ENCODE assay signal across 8 cellular contexts in the genomic region with DNA sequence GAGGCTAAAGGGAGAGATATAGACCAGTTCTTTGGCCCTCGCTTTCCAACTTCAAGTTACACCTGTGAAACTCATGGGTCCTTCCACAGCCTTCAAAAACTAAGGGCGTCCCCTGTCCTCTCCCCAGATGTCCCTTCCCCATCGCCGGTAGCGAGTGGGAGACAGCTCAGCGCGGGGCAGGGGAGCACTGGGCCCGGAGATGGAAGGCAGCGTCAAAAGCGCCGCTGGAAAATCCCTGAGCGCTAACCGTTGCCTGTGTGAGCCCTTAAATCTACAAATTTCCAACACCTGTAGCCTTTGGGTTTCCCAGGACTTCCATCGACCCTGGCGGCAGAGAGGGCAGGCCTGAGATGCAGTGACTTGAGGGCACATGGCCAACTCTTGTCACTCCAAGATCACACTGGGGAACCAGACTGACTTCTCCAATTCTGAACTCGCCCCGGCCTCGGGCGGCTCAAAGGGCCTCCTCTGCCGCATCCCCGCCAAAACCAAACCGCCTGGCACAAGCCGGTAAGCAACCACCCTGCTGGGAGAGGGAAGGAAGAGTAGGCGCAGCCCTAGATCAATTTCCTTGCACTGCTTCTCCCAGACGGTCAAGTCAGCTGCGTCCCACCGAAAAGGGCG. TPM values are rescaled to one million over a fixed set of nuclear protein-coding genes. Genes with fewer than 3 reads are reported as not detected.
DNase-seq lines count a peak whose midpoint lies in the region; ATAC-seq and TF ChIP-seq lines count a peak whose summit lies in the region.

No MANE protein-coding gene starts in this region.

- no peak for ATAC-seq in CD4-positive, alpha-beta T cell (ENCODE audit: poor library complexity)
- ATAC-seq in HG03442 (IDR thresholded peaks at IDR 0.05; ENCODE audit: unreplicated experiment) (peak; percentile 4), foreskin keratinocyte (peak; percentile 8), GM18502 (IDR thresholded peaks at IDR 0.05; ENCODE audit: poor library complexity, unreplicated experiment) (no peak)

- no peaks in the 10 kb centered on the region for H3K9me3 ChIP-seq in CD4-positive, alpha-beta T cell (ENCODE audit: control insufficient read depth, low read length)
- H3K9me3 ChIP-seq in neuron (ENCODE audit: low read length) = no peaks in the 10 kb centered on the region

- peak in 2 of 10 experiments; percentile 5 to 7 for DNase-seq in CD4-positive, alpha-beta T cell
- DNase-seq in activated T-cell treated with anti-CD3 and anti-CD28 coated beads, Interleukin-2, amount 50 U/mL, for 24 hours = no peak
- peak; percentile 19 to 42 for DNase-seq in foreskin keratinocyte
- DNase-seq in glomerular visceral epithelial cell (ENCODE audit: extremely low spot score) = no peak
- DNase-seq in NCI-H748 (lab: John Stamatoyannopoulos, UW; ENCODE audit: unreplicated experiment) = no peak

- H3K9me3 Mint-ChIP-seq in CD4-positive, alpha-beta T cell = no peaks in the 10 kb centered on the region
- no peaks in the 10 kb centered on the region for H3K9me3 Mint-ChIP-seq in activated T-cell treated with anti-CD3 and anti-CD28 coated beads, Interleukin-2, amount 50 U/mL, for 24 hours

- H3K36me3 ChIP-seq in neuron (ENCODE audit: insufficient read depth, low read length) = no peaks in the 10 kb centered on the region

- H3K27me3 Mint-ChIP-seq in CD4-positive, alpha-beta T cell = peaks cover 34% of the 10 kb centered on the region
- H3K27me3 Mint-ChIP-seq in activated T-cell treated with anti-CD3 and anti-CD28 coated beads, Interleukin-2, amount 50 U/mL, for 24 hours = peaks cover 54% of the 10 kb centered on the region

- CTCF ChIA-PET in CD4-positive, alpha-beta T cell (lab: Charles Lee) = no interaction called here

- H3K4me3 Mint-ChIP-seq in CD4-positive, alpha-beta T cell = peak overlapping the region; percentile 77
- peak overlapping the region; percentile 60 for H3K4me3 Mint-ChIP-seq in activated T-cell treated with anti-CD3 and anti-CD28 coated beads, Interleukin-2, amount 50 U/mL, for 24 hours

- TF ChIP-seq CTCF in CD4-positive, alpha-beta T cell (IDR thresholded peaks at IDR 0.05) = no peak
- no peak for TF ChIP-seq CTCF in foreskin keratinocyte (conservative IDR thresholded peaks at IDR 0.05)

- no peak overlapping the region for H3K27ac ChIP-seq in CD4-positive, alpha-beta T cell (ENCODE audit: low read depth, low read length)
- no peak overlapping the region for H3K27ac ChIP-seq in foreskin keratinocyte

- intact Hi-C loops in CD4-positive, alpha-beta T cell (cut with DNase I, micrococcal nuclease) = loop anchor here (5.0 to 10.0 kb wide), 5 partner anchors 51 to 638 kb away; no protein-coding TSS in a partner anchor

- H3K36me3 Mint-ChIP-seq in CD4-positive, alpha-beta T cell (ENCODE audit: low read depth) = peaks cover 11% of the 10 kb centered on the region
- no peaks in the 10 kb centered on the region for H3K36me3 Mint-ChIP-seq in activated T-cell treated with anti-CD3 and anti-CD28 coated beads, Interleukin-2, amount 50 U/mL, for 24 hours (ENCODE audit: low read depth)

- H3K4me1 ChIP-seq in foreskin keratinocyte = peaks cover 7% of the 10 kb centered on the region
- peaks cover 27% of the 10 kb centered on the region for H3K4me1 ChIP-seq in neuron (ENCODE audit: insufficient read depth, low read length)

- POLR2A ChIA-PET in CD4-positive, alpha-beta T cell (lab: Charles Lee) = interaction anchor here (0.7 to 1.9 kb wide), 5 partner anchors 8 to 233 kb away, joined by 3 to 4 read pairs (median 3); no protein-coding TSS in a partner anchor

- no peak overlapping the region for H3K27ac Mint-ChIP-seq in CD4-positive, alpha-beta T cell
- H3K27ac Mint-ChIP-seq in activated T-cell treated with anti-CD3 and anti-CD28 coated beads, Interleukin-2, amount 50 U/mL, for 24 hours = no peak overlapping the region

- H2AFZ ChIP-seq in neuron (ENCODE audit: low read depth, low read length) = peak overlapping the region; percentile 52

- H3K4me1 Mint-ChIP-seq in CD4-positive, alpha-beta T cell (ENCODE audit: low read depth) = peaks cover 29% of the 10 kb centered on the region
- H3K4me1 Mint-ChIP-seq in activated T-cell treated with anti-CD3 and anti-CD28 coated beads, Interleukin-2, amount 50 U/mL, for 24 hours (ENCODE audit: low read depth) = peaks cover 26% of the 10 kb centered on the region

- peaks cover 33% of the 10 kb centered on the region for H3K27me3 ChIP-seq in CD4-positive, alpha-beta T cell (ENCODE audit: control insufficient read depth, insufficient read depth, low read length)
- H3K27me3 ChIP-seq in foreskin keratinocyte (no peaks in the 10 kb centered on the region), neuron (ENCODE audit: insufficient read depth, low read length) (peaks cover 67% of the 10 kb centered on the region)

- H3K4me3 ChIP-seq in neuron (ENCODE audit: low read length) = peak overlapping the region; percentile 48

RNA-seq across cellular contexts. Expression of a gene that starts 0.9 kb away (rescaled TPM):
- 1 to 10 TPM; 4.2 to 5.4 TPM for total RNA-seq in CD4-positive, alpha-beta T cell
- 23.3 and 47.3 TPM in 2 replicates for total RNA-seq in foreskin keratinocyte
- 13.0 and 28.2 TPM in 2 replicates for polyA plus RNA-seq in foreskin keratinocyte

Comparison
In these comparisons a context has a peak if more than half of its experiments do, and no peak if none do; other contexts are left out.
1. ATAC-seq: peak in HG03442 (single experiment) and foreskin keratinocyte (single experiment); none in CD4-positive, alpha-beta T cell (single experiment) and GM18502 (single experiment).
2. DNase-seq: peak in foreskin keratinocyte (2 of 2); none in activated T-cell treated with anti-CD3 and anti-CD28 coated beads, Interleukin-2, amount 50 U/mL, for 24 hours (single experiment), glomerular visceral epithelial cell (single experiment) and NCI-H748 (single experiment).